ENCODE assay signal across 2 cellular contexts in genomic region chr19:39518458-39518857, GRCh38.
A peak's percentile ranks its signal among the peaks of the same experiment; 100 is the strongest.
TF ChIP-seq lines count a peak whose summit lies in the region.

No MANE protein-coding gene starts in this region.

TF ChIP-seq in A549, 52 proteins besides CTCF, POLR2A, EP300 and RAD21:
- TF ChIP-seq FOSL2 (IDR thresholded peaks at IDR 0.05), result no peak
- TF ChIP-seq FOSL2 (CRISPR knock-in tag; IDR thresholded peaks at IDR 0.05), result no peak
- TF ChIP-seq HEYL (CRISPR knock-in tag; IDR thresholded peaks at IDR 0.05), result no peak
- TF ChIP-seq CBX2 (IDR thresholded peaks at IDR 0.05; ENCODE audit: borderline replicate concordance, low read depth), result no peak
- no peak for TF ChIP-seq CBX8 (IDR thresholded peaks at IDR 0.05)
- TF ChIP-seq RCOR1 (IDR thresholded peaks at IDR 0.05; ENCODE audit: low read depth, low read length), result no peak
- TF ChIP-seq EHF (CRISPR knock-in tag; IDR thresholded peaks at IDR 0.05), result no peak
- TF ChIP-seq ZFP36 (IDR thresholded peaks at IDR 0.05; ENCODE audit: borderline replicate concordance, partially characterized antibody), result no peak
- no peak for TF ChIP-seq SREBF2 (IDR thresholded peaks at IDR 0.05)
TF ChIP-seq in A549: peak in this region for 0.

TF ChIP-seq in HEK293, 187 proteins besides CTCF, POLR2A, EP300 and RAD21:
- TF ChIP-seq ZNF169 (tag by site-specific recombination; IDR thresholded peaks at IDR 0.05) (no peak), WT1 (tag by site-specific recombination; IDR thresholded peaks at IDR 0.05) (peak; percentile 22; the same call in 1 of the 2 replicates), BCL6B (tag by site-specific recombination; IDR thresholded peaks at IDR 0.05) (no peak), ZNF335 (tag by site-specific recombination; conservative IDR thresholded peaks at IDR 0.05) (no peak), ZNF530 (tag by site-specific recombination; IDR thresholded peaks at IDR 0.05; ENCODE audit: low read depth) (no peak), IKZF3 (tag by site-specific recombination; IDR thresholded peaks at IDR 0.05) (no peak), SP3 (tag by site-specific recombination; IDR thresholded peaks at IDR 0.05) (0 out of 2 replicates have a peak, but pooled peaks have one; percentile 9), ZNF266 (tag by site-specific recombination; IDR thresholded peaks at IDR 0.05; ENCODE audit: low read depth) (no peak), ZNF596 (tag by site-specific recombination; IDR thresholded peaks at IDR 0.05) (0 out of 2 replicates have a peak, but pooled peaks have one; percentile 4)
